Comparison of ENCODE assay signal across 2 cellular contexts in the genomic region with DNA sequence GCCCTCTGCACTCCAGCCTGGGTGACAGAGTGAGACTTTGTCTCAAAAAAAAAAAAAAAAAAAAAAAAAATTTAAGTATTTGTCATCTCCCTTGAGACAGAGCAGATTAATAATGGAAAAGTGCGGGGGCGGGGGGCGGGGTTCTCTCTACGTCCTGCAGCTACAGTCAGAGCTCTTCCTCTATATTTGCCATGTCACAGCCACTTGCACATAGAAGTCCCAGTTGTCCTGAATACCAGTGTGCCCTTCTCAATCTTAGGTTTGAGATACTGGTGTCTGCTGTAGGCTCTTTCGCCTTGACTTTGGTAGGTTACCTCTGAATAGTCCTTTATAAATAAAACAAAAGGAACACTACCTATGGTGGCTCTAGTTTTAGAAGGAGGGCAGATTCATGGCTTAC.
TF ChIP-seq lines count a peak whose summit lies in the region.

No MANE protein-coding gene starts in this region.

TF ChIP-seq in IMR-90, 13 proteins besides CTCF, POLR2A, EP300 and RAD21:
- no peak for TF ChIP-seq MXI1 (IDR thresholded peaks at IDR 0.05; ENCODE audit: borderline replicate concordance, low read depth, low read length)
- TF ChIP-seq NFE2L2 (IDR thresholded peaks at IDR 0.05; ENCODE audit: low read depth, low read length) = peak; percentile 74

TF ChIP-seq in H1, 55 proteins besides CTCF, POLR2A, EP300 and RAD21:
- no peak for TF ChIP-seq CREB1 (IDR thresholded peaks at IDR 0.05)
- TF ChIP-seq CEBPB (IDR thresholded peaks at IDR 0.05; ENCODE audit: low read depth, low read length) = no peak
- TF ChIP-seq ZNF274 (IDR thresholded peaks at IDR 0.05; ENCODE audit: borderline replicate concordance, extremely low read depth, low read length) = no peak
- no peak for TF ChIP-seq POU5F1 (IDR thresholded peaks at IDR 0.05; ENCODE audit: low read depth, low read length)
- no peak for TF ChIP-seq POLR2AphosphoS5 (IDR thresholded peaks at IDR 0.05; ENCODE audit: low read depth, low read length)
- TF ChIP-seq CHD1 (IDR thresholded peaks at IDR 0.05; ENCODE audit: low read depth, low read length) = no peak
- TF ChIP-seq, protein P1, sequence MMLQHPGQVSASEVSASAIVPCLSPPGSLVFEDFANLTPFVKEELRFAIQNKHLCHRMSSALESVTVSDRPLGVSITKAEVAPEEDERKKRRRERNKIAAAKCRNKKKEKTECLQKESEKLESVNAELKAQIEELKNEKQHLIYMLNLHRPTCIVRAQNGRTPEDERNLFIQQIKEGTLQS (IDR thresholded peaks at IDR 0.05; ENCODE audit: insufficient read depth, low read depth, low read length) = no peak
- TF ChIP-seq BRCA1 (IDR thresholded peaks at IDR 0.05; ENCODE audit: low read depth, low read length) = no peak
- TF ChIP-seq TCF12 (IDR thresholded peaks at IDR 0.05; ENCODE audit: low read depth, low read length) = no peak
- TF ChIP-seq JUN (IDR thresholded peaks at IDR 0.05; ENCODE audit: low read depth, low read length) = no peak
- no peak for TF ChIP-seq JUND (IDR thresholded peaks at IDR 0.05; ENCODE audit: low read length)
- TF ChIP-seq GABPA (IDR thresholded peaks at IDR 0.05; ENCODE audit: borderline replicate concordance, insufficient read depth, low read length) = no peak
- TF ChIP-seq BCL11A (IDR thresholded peaks at IDR 0.05; ENCODE audit: low read depth in 2 of 2, low read length in 2 of 2) = no peak
- TF ChIP-seq PHF8 (conservative IDR thresholded peaks at IDR 0.05; ENCODE audit: low read depth, low read length) = no peak
- no peak for TF ChIP-seq SAP30 (IDR thresholded peaks at IDR 0.05; ENCODE audit: insufficient read depth, insufficient replicate concordance, low read length)
- no peak for TF ChIP-seq RNF2 (IDR thresholded peaks at IDR 0.05; ENCODE audit: borderline replicate concordance, low read depth, low read length, missing control alignments, poor library complexity, severe bottlenecking)
- TF ChIP-seq ATF2 (IDR thresholded peaks at IDR 0.05; ENCODE audit: low read length) = no peak
- TF ChIP-seq E2F6 (IDR thresholded peaks at IDR 0.05) = no peak
- TF ChIP-seq SIRT6 (IDR thresholded peaks at IDR 0.05; ENCODE audit: low read length) = no peak
